27 cellular contexts compared by ENCODE assay signal in the genomic region with DNA sequence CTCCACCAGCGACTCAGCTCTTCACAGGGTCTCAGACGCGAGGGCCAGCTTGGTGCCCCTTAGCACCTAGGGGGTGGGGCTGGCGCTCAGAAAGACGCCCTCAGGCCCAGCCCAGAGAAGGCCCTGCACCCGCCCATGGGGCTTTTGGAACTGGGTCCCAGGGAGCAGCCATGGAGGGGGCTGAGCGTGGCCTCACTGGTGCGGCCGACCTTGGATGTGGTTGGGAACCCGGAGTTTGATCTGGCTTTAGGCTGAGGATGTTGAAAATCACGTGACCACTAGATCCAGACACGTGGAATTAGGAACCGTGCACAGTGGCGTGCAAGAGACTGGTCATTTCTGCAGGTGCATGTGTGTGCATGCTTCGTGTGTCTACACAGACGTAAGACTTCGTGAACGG.
DNase-seq lines count a peak whose midpoint lies in the region; ATAC-seq and TF ChIP-seq lines count a peak whose summit lies in the region.
"Had no signal": no experiment of that assay in that cellular context is flagged by ENCODE, and none has a peak within 500 bp of the region (broad histone marks: within the 10 kb centered on the region; RNA-seq: fewer than 3 reads in every experiment).

No MANE protein-coding gene starts in this region.

- H3K4me1 ChIP-seq in H9 (ENCODE audit: insufficient read depth, low read length) (no peaks in the 10 kb centered on the region), endodermal cell (ENCODE audit: control insufficient read depth, insufficient read depth, low read length) (no peaks in the 10 kb centered on the region)
- H3K4me1 ChIP-seq: ascending aorta, tibial nerve had no signal

- H3K4me1 Mint-ChIP-seq in activated T-cell treated with anti-CD3 and anti-CD28 coated beads, Interleukin-2, amount 50 U/mL, for 24 hours (ENCODE audit: low read depth), result no peaks in the 10 kb centered on the region
- H3K4me1 Mint-ChIP-seq in H9 (peaks cover 0 to 8% of the 10 kb centered on the region in 2 experiments; a peak in 2 of 4 replicates), endodermal cell (no peaks in the 10 kb centered on the region)
- H3K4me1 Mint-ChIP-seq: activated CD4-positive, alpha-beta T cell treated with anti-CD3 and anti-CD28 coated beads, Interleukin-2, amount 10 ng/mL, durations not matched to agents 7 days and 5 days; B cell; stimulated activated naive CD8-positive, alpha-beta T cell treated with anti-CD3 and anti-CD28 coated beads, Interleukin-15, amount 100 ng/mL, for 72 hours had no signal

- H3K27me3 Mint-ChIP-seq in activated T-cell treated with anti-CD3 and anti-CD28 coated beads, Interleukin-2, amount 50 U/mL, for 24 hours, result peaks cover 3% of the 10 kb centered on the region
- H3K27me3 Mint-ChIP-seq in H9 (ENCODE audit: low read depth) (peaks cover 65% of the 10 kb centered on the region), endodermal cell (ENCODE audit: insufficient read depth) (peaks cover 2% of the 10 kb centered on the region)

- H4K8ac ChIP-seq in H9 (replicated peaks; ENCODE audit: insufficient read length, low read depth, low read length), result no peak overlapping the region

- H3K27me3 ChIP-seq in H9 (ENCODE audit: insufficient read depth, low read length) (no peaks in the 10 kb centered on the region), endodermal cell (ENCODE audit: control insufficient read depth, insufficient read depth, low read length, poor library complexity, severe bottlenecking) (no peaks in the 10 kb centered on the region)
- H3K27me3 ChIP-seq: ascending aorta, tibial nerve had no signal

- WGBS in H9 (ENCODE audit: extremely low coverage, insufficient read length, low lambda C conversion rate), result no CpG with 5 or more reads among the region's 18 CpGs
- 75 to 78% methylated on average over 10 to 18 of the region's 18 CpGs for WGBS in endodermal cell (ENCODE audit: insufficient coverage in 1 of 2, insufficient read length in 1 of 2), 2 experiments

- H3K36me3 ChIP-seq in endodermal cell (ENCODE audit: control insufficient read depth, insufficient read depth, low read length), result no peaks in the 10 kb centered on the region
- H3K36me3 ChIP-seq: ascending aorta, tibial nerve, WERI-Rb-1 had no signal

- no peak overlapping the region for H2BK20ac ChIP-seq in H9 (ENCODE audit: low read depth, low read length, poor library complexity, severe bottlenecking)

- H3K27ac ChIP-seq in H9 (ENCODE audit: insufficient read length, low read depth, low read length) (no peak overlapping the region), endodermal cell (ENCODE audit: low read depth, low read length) (no peak overlapping the region)
- H3K27ac ChIP-seq: ascending aorta, tibial nerve, WERI-Rb-1 had no signal

- no peaks in the 10 kb centered on the region for H3K79me2 ChIP-seq in H9 (ENCODE audit: insufficient read depth, low read length)

- no peak overlapping the region for H3K4me3 Mint-ChIP-seq in activated T-cell treated with anti-CD3 and anti-CD28 coated beads, Interleukin-2, amount 50 U/mL, for 24 hours
- H3K4me3 Mint-ChIP-seq in H9 (no peak overlapping the region), endodermal cell (no peak overlapping the region)
- H3K4me3 Mint-ChIP-seq: activated CD4-positive, alpha-beta T cell treated with anti-CD3 and anti-CD28 coated beads, Interleukin-2, amount 10 ng/mL, durations not matched to agents 7 days and 5 days; B cell; HFFc6; nephron; stimulated activated naive CD8-positive, alpha-beta T cell treated with anti-CD3 and anti-CD28 coated beads, Interleukin-15, amount 100 ng/mL, for 72 hours had no signal

- no peaks in the 10 kb centered on the region for H3K79me1 ChIP-seq in H9 (ENCODE audit: insufficient read depth, low read depth, low read length, poor library complexity, severe bottlenecking)

- no peak overlapping the region for H3K14ac ChIP-seq in H9 (ENCODE audit: insufficient read depth, low read length)

- H4K91ac ChIP-seq in H9 (ENCODE audit: insufficient read length, low read depth, low read length), result no peak overlapping the region

- intact Hi-C loops in posterior vena cava (cut with DNase I), result no loop called here

- no peak overlapping the region for H3K27ac Mint-ChIP-seq in activated T-cell treated with anti-CD3 and anti-CD28 coated beads, Interleukin-2, amount 50 U/mL, for 24 hours
- H3K27ac Mint-ChIP-seq in H9 (no peak overlapping the region), endodermal cell (no peak overlapping the region)
- H3K27ac Mint-ChIP-seq: activated CD4-positive, alpha-beta T cell treated with anti-CD3 and anti-CD28 coated beads, Interleukin-2, amount 10 ng/mL, durations not matched to agents 7 days and 5 days; activated naive CD4-positive, alpha-beta T cell treated with anti-CD3 and anti-CD28 coated beads, Interleukin-2, amount 50 U/mL, for 72 hours; B cell; HFFc6; nephron; stimulated activated naive CD8-positive, alpha-beta T cell treated with anti-CD3 and anti-CD28 coated beads, Interleukin-15, amount 100 ng/mL, for 72 hours had no signal

- ATAC-seq in GM18870 (IDR thresholded peaks at IDR 0.05; ENCODE audit: unreplicated experiment) (no peak), GM19035 (IDR thresholded peaks at IDR 0.05; ENCODE audit: unreplicated experiment) (no peak)
- ATAC-seq: activated naive CD4-positive, alpha-beta T cell treated with anti-CD3 and anti-CD28 coated beads, Interleukin-2, amount 50 U/mL, for 72 hours; Right ventricle myocardium inferior; stimulated activated naive CD8-positive, alpha-beta T cell treated with anti-CD3 and anti-CD28 coated beads, Interleukin-15, amount 100 ng/mL, for 72 hours had no signal

- H3K4ac ChIP-seq in H9 (ENCODE audit: low read depth, low read length), result no peak overlapping the region

- H2BK5ac ChIP-seq in H9 (ENCODE audit: insufficient read length, low read length), result no peak overlapping the region

- H3K4me3 ChIP-seq in endodermal cell (ENCODE audit: low read length), result no peak overlapping the region
- H3K4me3 ChIP-seq: ascending aorta, tibial nerve had no signal

- no peak overlapping the region for H3K56ac ChIP-seq in H9 (ENCODE audit: insufficient read length, low read depth, low read length)

- H3K36me3 Mint-ChIP-seq in activated T-cell treated with anti-CD3 and anti-CD28 coated beads, Interleukin-2, amount 50 U/mL, for 24 hours (ENCODE audit: low read depth), result no peaks in the 10 kb centered on the region
- H3K36me3 Mint-ChIP-seq in H9 (ENCODE audit: insufficient read depth in 1 of 3, low read depth in 3 of 3) (no peaks in the 10 kb centered on the region; a peak in 1 of 7 replicates), endodermal cell (ENCODE audit: low read depth) (no peaks in the 10 kb centered on the region)
- H3K36me3 Mint-ChIP-seq: activated naive CD4-positive, alpha-beta T cell treated with anti-CD3 and anti-CD28 coated beads, Interleukin-2, amount 50 U/mL, for 72 hours had no signal

- H2AK5ac ChIP-seq in H9 (ENCODE audit: insufficient read length, low read length), result no peak overlapping the region

- no peak overlapping the region for H2BK15ac ChIP-seq in H9 (ENCODE audit: low read depth, low read length)

- H3K23ac ChIP-seq in H9 (ENCODE audit: insufficient read length, low read depth, low read length), result no peak overlapping the region

- DNase-seq in activated T-cell treated with anti-CD3 and anti-CD28 coated beads, Interleukin-2, amount 50 U/mL, for 24 hours, result peak; percentile 12
- DNase-seq in activated T-cell treated with anti-CD3 and anti-CD28 coated beads for 4 hours (no peak), H9 (peak; percentile 19), endodermal cell (peak; percentile 33), posterior vena cava (ENCODE audit: low spot score) (peak; percentile 61), AML-193 (lab: John Stamatoyannopoulos, UW) (no peak)
- DNase-seq: activated CD4-positive, alpha-beta T cell treated with anti-CD3 and anti-CD28 coated beads, Interleukin-2, amount 10 ng/mL, durations not matched to agents 7 days and 5 days; central memory CD4-positive, alpha-beta T cell; dermis blood vessel endothelial cell; DMS53; GDM1; glutamatergic neuron; HFFc6; IMR-90; NCI-H1105; NCI-H2081 treated with DMSO at 0.1 percent for 48 hours; NCI-H82; stimulated activated naive CD8-positive, alpha-beta T cell treated with anti-CD3 and anti-CD28 coated beads, Interleukin-15, amount 100 ng/mL, for 72 hours; WERI-Rb-1 had no signal

- no peak overlapping the region for H4K5ac ChIP-seq in H9 (ENCODE audit: insufficient read length, low read depth, low read length)

- H3K9ac ChIP-seq in H9 (ENCODE audit: extremely low read depth, insufficient read length, low read length) (no peak overlapping the region), endodermal cell (ENCODE audit: extremely low read depth, low read length, poor library complexity, severe bottlenecking) (no peak overlapping the region)

- no peaks in the 10 kb centered on the region for H3K9me3 ChIP-seq in H9 (ENCODE audit: control insufficient read depth, low read depth, low read length)
- peaks cover 47% of the 10 kb centered on the region for H3K9me3 ChIP-seq in endodermal cell (ENCODE audit: control insufficient read depth, low read length)
- H3K9me3 ChIP-seq: ascending aorta had no signal

- H2BK12ac ChIP-seq in H9 (ENCODE audit: insufficient read length, low read depth, low read length), result no peak overlapping the region

- no peaks in the 10 kb centered on the region for H3K9me3 Mint-ChIP-seq in activated T-cell treated with anti-CD3 and anti-CD28 coated beads, Interleukin-2, amount 50 U/mL, for 24 hours
- H3K9me3 Mint-ChIP-seq in H9 (no peaks in the 10 kb centered on the region; a peak in 3 of 5 replicates), endodermal cell (no peaks in the 10 kb centered on the region)
- H3K9me3 Mint-ChIP-seq: activated CD4-positive, alpha-beta T cell treated with anti-CD3 and anti-CD28 coated beads, Interleukin-2, amount 10 ng/mL, durations not matched to agents 7 days and 5 days; activated naive CD4-positive, alpha-beta T cell treated with anti-CD3 and anti-CD28 coated beads, Interleukin-2, amount 50 U/mL, for 72 hours; nephron; stimulated activated naive CD8-positive, alpha-beta T cell treated with anti-CD3 and anti-CD28 coated beads, Interleukin-15, amount 100 ng/mL, for 72 hours had no signal

- H3T11ph ChIP-seq in H9 (ENCODE audit: low read length), result no peak overlapping the region

- no peak overlapping the region for H3K18ac ChIP-seq in H9 (ENCODE audit: insufficient read length, low read depth, low read length)

- no peaks in the 10 kb centered on the region for H3K23me2 ChIP-seq in H9 (ENCODE audit: insufficient read length, low read depth, low read length, poor library complexity, severe bottlenecking)

- H3K4me2 ChIP-seq in H9 (ENCODE audit: insufficient read depth, insufficient read length, low read length), result no peak overlapping the region

- H2BK120ac ChIP-seq in H9 (ENCODE audit: low read depth, low read length, poor library complexity, severe bottlenecking), result no peak overlapping the region

- TF ChIP-seq CTCF in H9 (conservative IDR thresholded peaks at IDR 0.05) (no peak), endodermal cell (conservative IDR thresholded peaks at IDR 0.05) (no peak)

- no peak overlapping the region for H2AFZ ChIP-seq in H9 (ENCODE audit: low read length)

- H4K20me1 ChIP-seq in H9 (ENCODE audit: control insufficient read depth, insufficient read depth, insufficient read length), result no peaks in the 10 kb centered on the region

Comparison
In these comparisons a context has a peak if more than half of its experiments do, and no peak if none do; other contexts are left out.
1. DNase-seq: peak in activated T-cell treated with anti-CD3 and anti-CD28 coated beads, Interleukin-2, amount 50 U/mL, for 24 hours (single experiment), H9 (single experiment), endodermal cell (single experiment) and posterior vena cava (single experiment); none in activated T-cell treated with anti-CD3 and anti-CD28 coated beads for 4 hours (single experiment) and AML-193 (0 of 2).